ENCODE assay signal across 1 cellular context in genomic region chr19:45276284-45276687, GRCh38.
TF ChIP-seq lines count a peak whose summit lies in the region.

No MANE protein-coding gene starts in this region.

TF ChIP-seq in HepG2, 621 proteins besides CTCF, POLR2A, EP300 and RAD21 (continued from another document and continues in another):
- TF ChIP-seq, protein P1, sequence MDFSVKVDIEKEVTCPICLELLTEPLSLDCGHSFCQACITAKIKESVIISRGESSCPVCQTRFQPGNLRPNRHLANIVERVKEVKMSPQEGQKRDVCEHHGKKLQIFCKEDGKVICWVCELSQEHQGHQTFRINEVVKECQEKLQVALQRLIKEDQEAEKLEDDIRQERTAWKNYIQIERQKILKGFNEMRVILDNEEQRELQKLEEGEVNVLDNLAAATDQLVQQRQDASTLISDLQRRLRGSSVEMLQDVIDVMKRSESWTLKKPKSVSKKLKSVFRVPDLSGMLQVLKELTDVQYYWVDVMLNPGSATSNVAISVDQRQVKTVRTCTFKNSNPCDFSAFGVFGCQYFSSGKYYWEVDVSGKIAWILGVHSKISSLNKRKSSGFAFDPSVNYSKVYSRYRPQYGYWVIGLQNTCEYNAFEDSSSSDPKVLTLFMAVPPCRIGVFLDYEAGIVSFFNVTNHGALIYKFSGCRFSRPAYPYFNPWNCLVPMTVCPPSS (IDR thresholded peaks at IDR 0.05): no peak
- TF ChIP-seq ZNF329 (CRISPR knock-in tag; IDR thresholded peaks at IDR 0.05; ENCODE audit: low read depth): no peak
- TF ChIP-seq RAD51 (IDR thresholded peaks at IDR 0.05; ENCODE audit: borderline replicate concordance): no peak
- TF ChIP-seq, protein P2, sequence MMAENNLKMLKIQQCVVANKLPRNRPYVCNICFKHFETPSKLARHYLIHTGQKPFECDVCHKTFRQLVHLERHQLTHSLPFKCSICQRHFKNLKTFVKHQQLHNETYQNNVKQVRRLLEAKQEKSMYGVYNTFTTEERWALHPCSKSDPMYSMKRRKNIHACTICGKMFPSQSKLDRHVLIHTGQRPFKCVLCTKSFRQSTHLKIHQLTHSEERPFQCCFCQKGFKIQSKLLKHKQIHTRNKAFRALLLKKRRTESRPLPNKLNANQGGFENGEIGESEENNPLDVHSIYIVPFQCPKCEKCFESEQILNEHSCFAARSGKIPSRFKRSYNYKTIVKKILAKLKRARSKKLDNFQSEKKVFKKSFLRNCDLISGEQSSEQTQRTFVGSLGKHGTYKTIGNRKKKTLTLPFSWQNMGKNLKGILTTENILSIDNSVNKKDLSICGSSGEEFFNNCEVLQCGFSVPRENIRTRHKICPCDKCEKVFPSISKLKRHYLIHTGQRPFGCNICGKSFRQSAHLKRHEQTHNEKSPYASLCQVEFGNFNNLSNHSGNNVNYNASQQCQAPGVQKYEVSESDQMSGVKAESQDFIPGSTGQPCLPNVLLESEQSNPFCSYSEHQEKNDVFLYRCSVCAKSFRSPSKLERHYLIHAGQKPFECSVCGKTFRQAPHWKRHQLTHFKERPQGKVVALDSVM (CRISPR knock-in tag; IDR thresholded peaks at IDR 0.05): peak; percentile 60
- TF ChIP-seq, protein P3, sequence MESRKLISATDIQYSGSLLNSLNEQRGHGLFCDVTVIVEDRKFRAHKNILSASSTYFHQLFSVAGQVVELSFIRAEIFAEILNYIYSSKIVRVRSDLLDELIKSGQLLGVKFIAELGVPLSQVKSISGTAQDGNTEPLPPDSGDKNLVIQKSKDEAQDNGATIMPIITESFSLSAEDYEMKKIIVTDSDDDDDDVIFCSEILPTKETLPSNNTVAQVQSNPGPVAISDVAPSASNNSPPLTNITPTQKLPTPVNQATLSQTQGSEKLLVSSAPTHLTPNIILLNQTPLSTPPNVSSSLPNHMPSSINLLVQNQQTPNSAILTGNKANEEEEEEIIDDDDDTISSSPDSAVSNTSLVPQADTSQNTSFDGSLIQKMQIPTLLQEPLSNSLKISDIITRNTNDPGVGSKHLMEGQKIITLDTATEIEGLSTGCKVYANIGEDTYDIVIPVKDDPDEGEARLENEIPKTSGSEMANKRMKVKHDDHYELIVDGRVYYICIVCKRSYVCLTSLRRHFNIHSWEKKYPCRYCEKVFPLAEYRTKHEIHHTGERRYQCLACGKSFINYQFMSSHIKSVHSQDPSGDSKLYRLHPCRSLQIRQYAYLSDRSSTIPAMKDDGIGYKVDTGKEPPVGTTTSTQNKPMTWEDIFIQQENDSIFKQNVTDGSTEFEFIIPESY (CRISPR knock-in tag; IDR thresholded peaks at IDR 0.05): peak; percentile 46
- no peak for TF ChIP-seq JDP2 (CRISPR knock-in tag; IDR thresholded peaks at IDR 0.05; ENCODE audit: borderline replicate concordance)
- TF ChIP-seq, protein P4, sequence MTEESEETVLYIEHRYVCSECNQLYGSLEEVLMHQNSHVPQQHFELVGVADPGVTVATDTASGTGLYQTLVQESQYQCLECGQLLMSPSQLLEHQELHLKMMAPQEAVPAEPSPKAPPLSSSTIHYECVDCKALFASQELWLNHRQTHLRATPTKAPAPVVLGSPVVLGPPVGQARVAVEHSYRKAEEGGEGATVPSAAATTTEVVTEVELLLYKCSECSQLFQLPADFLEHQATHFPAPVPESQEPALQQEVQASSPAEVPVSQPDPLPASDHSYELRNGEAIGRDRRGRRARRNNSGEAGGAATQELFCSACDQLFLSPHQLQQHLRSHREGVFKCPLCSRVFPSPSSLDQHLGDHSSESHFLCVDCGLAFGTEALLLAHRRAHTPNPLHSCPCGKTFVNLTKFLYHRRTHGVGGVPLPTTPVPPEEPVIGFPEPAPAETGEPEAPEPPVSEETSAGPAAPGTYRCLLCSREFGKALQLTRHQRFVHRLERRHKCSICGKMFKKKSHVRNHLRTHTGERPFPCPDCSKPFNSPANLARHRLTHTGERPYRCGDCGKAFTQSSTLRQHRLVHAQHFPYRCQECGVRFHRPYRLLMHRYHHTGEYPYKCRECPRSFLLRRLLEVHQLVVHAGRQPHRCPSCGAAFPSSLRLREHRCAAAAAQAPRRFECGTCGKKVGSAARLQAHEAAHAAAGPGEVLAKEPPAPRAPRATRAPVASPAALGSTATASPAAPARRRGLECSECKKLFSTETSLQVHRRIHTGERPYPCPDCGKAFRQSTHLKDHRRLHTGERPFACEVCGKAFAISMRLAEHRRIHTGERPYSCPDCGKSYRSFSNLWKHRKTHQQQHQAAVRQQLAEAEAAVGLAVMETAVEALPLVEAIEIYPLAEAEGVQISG (CRISPR knock-in tag; IDR thresholded peaks at IDR 0.05): no peak
- TF ChIP-seq ZFP90 (CRISPR knock-in tag; IDR thresholded peaks at IDR 0.05; ENCODE audit: borderline replicate concordance): no peak
- TF ChIP-seq KLF15 (CRISPR knock-in tag; IDR thresholded peaks at IDR 0.05; ENCODE audit: borderline replicate concordance): no peak
- TF ChIP-seq ZNF296 (CRISPR knock-in tag; conservative IDR thresholded peaks at IDR 0.05): no peak
- TF ChIP-seq, protein P5, sequence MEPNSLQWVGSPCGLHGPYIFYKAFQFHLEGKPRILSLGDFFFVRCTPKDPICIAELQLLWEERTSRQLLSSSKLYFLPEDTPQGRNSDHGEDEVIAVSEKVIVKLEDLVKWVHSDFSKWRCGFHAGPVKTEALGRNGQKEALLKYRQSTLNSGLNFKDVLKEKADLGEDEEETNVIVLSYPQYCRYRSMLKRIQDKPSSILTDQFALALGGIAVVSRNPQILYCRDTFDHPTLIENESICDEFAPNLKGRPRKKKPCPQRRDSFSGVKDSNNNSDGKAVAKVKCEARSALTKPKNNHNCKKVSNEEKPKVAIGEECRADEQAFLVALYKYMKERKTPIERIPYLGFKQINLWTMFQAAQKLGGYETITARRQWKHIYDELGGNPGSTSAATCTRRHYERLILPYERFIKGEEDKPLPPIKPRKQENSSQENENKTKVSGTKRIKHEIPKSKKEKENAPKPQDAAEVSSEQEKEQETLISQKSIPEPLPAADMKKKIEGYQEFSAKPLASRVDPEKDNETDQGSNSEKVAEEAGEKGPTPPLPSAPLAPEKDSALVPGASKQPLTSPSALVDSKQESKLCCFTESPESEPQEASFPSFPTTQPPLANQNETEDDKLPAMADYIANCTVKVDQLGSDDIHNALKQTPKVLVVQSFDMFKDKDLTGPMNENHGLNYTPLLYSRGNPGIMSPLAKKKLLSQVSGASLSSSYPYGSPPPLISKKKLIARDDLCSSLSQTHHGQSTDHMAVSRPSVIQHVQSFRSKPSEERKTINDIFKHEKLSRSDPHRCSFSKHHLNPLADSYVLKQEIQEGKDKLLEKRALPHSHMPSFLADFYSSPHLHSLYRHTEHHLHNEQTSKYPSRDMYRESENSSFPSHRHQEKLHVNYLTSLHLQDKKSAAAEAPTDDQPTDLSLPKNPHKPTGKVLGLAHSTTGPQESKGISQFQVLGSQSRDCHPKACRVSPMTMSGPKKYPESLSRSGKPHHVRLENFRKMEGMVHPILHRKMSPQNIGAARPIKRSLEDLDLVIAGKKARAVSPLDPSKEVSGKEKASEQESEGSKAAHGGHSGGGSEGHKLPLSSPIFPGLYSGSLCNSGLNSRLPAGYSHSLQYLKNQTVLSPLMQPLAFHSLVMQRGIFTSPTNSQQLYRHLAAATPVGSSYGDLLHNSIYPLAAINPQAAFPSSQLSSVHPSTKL (CRISPR knock-in tag; IDR thresholded peaks at IDR 0.05): peak; percentile 46; the same call in 1 of the 2 replicates
- TF ChIP-seq ZNF24 (IDR thresholded peaks at IDR 0.05): no peak
- TF ChIP-seq ZNF761 (CRISPR knock-in tag; conservative IDR thresholded peaks at IDR 0.05): no peak
- TF ChIP-seq GPN1 (CRISPR knock-in tag; IDR thresholded peaks at IDR 0.05; ENCODE audit: borderline replicate concordance): no peak
- no peak for TF ChIP-seq ZNF225 (CRISPR knock-in tag; IDR thresholded peaks at IDR 0.05)
- peak; percentile 55 for TF ChIP-seq TEAD3 (CRISPR knock-in tag; optimal IDR thresholded peaks at IDR 0.05; ENCODE audit: borderline replicate concordance)
- TF ChIP-seq NONO (IDR thresholded peaks at IDR 0.05): no peak
- TF ChIP-seq NONO (CRISPR knock-in tag; conservative IDR thresholded peaks at IDR 0.05): no peak
- TF ChIP-seq, protein P6, sequence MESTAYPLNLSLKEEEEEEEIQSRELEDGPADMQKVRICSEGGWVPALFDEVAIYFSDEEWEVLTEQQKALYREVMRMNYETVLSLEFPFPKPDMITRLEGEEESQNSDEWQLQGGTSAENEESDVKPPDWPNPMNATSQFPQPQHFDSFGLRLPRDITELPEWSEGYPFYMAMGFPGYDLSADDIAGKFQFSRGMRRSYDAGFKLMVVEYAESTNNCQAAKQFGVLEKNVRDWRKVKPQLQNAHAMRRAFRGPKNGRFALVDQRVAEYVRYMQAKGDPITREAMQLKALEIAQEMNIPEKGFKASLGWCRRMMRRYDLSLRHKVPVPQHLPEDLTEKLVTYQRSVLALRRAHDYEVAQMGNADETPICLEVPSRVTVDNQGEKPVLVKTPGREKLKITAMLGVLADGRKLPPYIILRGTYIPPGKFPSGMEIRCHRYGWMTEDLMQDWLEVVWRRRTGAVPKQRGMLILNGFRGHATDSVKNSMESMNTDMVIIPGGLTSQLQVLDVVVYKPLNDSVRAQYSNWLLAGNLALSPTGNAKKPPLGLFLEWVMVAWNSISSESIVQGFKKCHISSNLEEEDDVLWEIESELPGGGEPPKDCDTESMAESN (CRISPR knock-in tag; conservative IDR thresholded peaks at IDR 0.05): 0 out of 2 replicates have a peak, but pooled peaks have one; percentile 18
- TF ChIP-seq, protein P7, sequence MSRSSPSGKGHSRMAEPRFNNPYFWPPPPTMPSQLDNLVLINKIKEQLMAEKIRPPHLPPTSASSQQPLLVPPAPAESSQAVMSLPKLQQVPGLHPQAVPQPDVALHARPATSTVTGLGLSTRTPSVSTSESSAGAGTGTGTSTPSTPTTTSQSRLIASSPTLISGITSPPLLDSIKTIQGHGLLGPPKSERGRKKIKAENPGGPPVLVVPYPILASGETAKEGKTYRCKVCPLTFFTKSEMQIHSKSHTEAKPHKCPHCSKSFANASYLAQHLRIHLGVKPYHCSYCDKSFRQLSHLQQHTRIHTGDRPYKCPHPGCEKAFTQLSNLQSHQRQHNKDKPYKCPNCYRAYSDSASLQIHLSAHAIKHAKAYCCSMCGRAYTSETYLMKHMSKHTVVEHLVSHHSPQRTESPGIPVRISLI (CRISPR knock-in tag; IDR thresholded peaks at IDR 0.05; ENCODE audit: borderline replicate concordance): peak; percentile 90
- TF ChIP-seq, protein P8, sequence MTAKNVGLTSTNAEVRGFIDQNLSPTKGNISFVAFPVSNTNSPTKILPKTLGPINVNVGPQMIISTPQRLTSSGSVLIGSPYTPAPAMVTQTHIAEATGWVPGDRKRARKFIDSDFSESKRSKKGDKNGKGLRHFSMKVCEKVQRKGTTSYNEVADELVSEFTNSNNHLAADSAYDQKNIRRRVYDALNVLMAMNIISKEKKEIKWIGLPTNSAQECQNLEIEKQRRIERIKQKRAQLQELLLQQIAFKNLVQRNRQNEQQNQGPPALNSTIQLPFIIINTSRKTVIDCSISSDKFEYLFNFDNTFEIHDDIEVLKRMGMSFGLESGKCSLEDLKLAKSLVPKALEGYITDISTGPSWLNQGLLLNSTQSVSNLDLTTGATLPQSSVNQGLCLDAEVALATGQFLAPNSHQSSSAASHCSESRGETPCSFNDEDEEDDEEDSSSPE (CRISPR knock-in tag; IDR thresholded peaks at IDR 0.05): no peak
- no peak for TF ChIP-seq WIZ (CRISPR knock-in tag; IDR thresholded peaks at IDR 0.05)
- TF ChIP-seq ZSCAN31 (CRISPR knock-in tag; IDR thresholded peaks at IDR 0.05; ENCODE audit: low read depth): no peak
- no peak for TF ChIP-seq FOXM1 (CRISPR knock-in tag; IDR thresholded peaks at IDR 0.05)
- TF ChIP-seq ZNF614 (CRISPR knock-in tag; IDR thresholded peaks at IDR 0.05; ENCODE audit: borderline replicate concordance): no peak
- 0 out of 2 replicates have a peak, but pooled peaks have one; percentile 16 for TF ChIP-seq ZFY (CRISPR knock-in tag; IDR thresholded peaks at IDR 0.05)
- TF ChIP-seq, protein P9, sequence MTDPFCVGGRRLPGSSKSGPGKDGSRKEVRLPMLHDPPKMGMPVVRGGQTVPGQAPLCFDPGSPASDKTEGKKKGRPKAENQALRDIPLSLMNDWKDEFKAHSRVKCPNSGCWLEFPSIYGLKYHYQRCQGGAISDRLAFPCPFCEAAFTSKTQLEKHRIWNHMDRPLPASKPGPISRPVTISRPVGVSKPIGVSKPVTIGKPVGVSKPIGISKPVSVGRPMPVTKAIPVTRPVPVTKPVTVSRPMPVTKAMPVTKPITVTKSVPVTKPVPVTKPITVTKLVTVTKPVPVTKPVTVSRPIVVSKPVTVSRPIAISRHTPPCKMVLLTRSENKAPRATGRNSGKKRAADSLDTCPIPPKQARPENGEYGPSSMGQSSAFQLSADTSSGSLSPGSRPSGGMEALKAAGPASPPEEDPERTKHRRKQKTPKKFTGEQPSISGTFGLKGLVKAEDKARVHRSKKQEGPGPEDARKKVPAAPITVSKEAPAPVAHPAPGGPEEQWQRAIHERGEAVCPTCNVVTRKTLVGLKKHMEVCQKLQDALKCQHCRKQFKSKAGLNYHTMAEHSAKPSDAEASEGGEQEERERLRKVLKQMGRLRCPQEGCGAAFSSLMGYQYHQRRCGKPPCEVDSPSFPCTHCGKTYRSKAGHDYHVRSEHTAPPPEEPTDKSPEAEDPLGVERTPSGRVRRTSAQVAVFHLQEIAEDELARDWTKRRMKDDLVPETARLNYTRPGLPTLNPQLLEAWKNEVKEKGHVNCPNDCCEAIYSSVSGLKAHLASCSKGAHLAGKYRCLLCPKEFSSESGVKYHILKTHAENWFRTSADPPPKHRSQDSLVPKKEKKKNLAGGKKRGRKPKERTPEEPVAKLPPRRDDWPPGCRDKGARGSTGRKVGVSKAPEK (CRISPR knock-in tag; IDR thresholded peaks at IDR 0.05; ENCODE audit: borderline replicate concordance): 0 out of 2 replicates have a peak, but pooled peaks have one; percentile 37
- no peak for TF ChIP-seq ZNF746 (CRISPR knock-in tag; IDR thresholded peaks at IDR 0.05)
- no peak for TF ChIP-seq ZNF598 (CRISPR knock-in tag; IDR thresholded peaks at IDR 0.05; ENCODE audit: borderline replicate concordance)
- TF ChIP-seq ZNF777 (CRISPR knock-in tag; IDR thresholded peaks at IDR 0.05): no peak
- TF ChIP-seq ZBTB49 (CRISPR knock-in tag; IDR thresholded peaks at IDR 0.05; ENCODE audit: borderline replicate concordance): no peak
- TF ChIP-seq MYC (CRISPR knock-in tag; IDR thresholded peaks at IDR 0.05; ENCODE audit: borderline replicate concordance): 0 out of 2 replicates have a peak, but pooled peaks have one; percentile 39
